Comparison of ENCODE assay signal across 30 cellular contexts in genomic region chr1:114737314-114737713, GRCh38. TPM values are rescaled to one million over a fixed set of nuclear protein-coding genes. Genes with fewer than 3 reads are reported as not detected.
A peak's percentile ranks its signal among the peaks of the same experiment; 100 is the strongest.
DNase-seq lines count a peak whose midpoint lies in the region; ATAC-seq and TF ChIP-seq lines count a peak whose summit lies in the region.
"Had no signal": no experiment of that assay in that cellular context is flagged by ENCODE, and none has a peak within 500 bp of the region (broad histone marks: within the 10 kb centered on the region; RNA-seq: fewer than 3 reads in every experiment).

No MANE protein-coding gene starts in this region.

- H3K27me3 Mint-ChIP-seq in activated CD4-positive, alpha-beta T cell treated with anti-CD3 and anti-CD28 coated beads, Interleukin-2, amount 10 ng/mL, durations not matched to agents 24 days and 14 days = no peaks in the 10 kb centered on the region
- no peaks in the 10 kb centered on the region for H3K27me3 Mint-ChIP-seq in T-helper 17 cell
- H3K27me3 Mint-ChIP-seq: CD4-positive, alpha-beta T cell had no signal

- H3K27ac Mint-ChIP-seq in activated CD4-positive, alpha-beta T cell treated with anti-CD3 and anti-CD28 coated beads, Interleukin-2, amount 10 ng/mL, durations not matched to agents 24 days and 14 days = peak overlapping the region; percentile 41
- peak overlapping the region; percentile 67 for H3K27ac Mint-ChIP-seq in T-helper 17 cell

- no peaks in the 10 kb centered on the region for H3K27me3 ChIP-seq in psoas muscle (ENCODE audit: insufficient read depth in 3 of 3, low read length in 2 of 3)
- H3K27me3 ChIP-seq: BLaER1 had no signal

- no peak for ATAC-seq in T-helper 17 cell
- ATAC-seq in left lobe of liver = peak; percentile 56
- ATAC-seq in psoas muscle = no peak
- ATAC-seq in GM21360 (IDR thresholded peaks at IDR 0.05; ENCODE audit: unreplicated experiment) = no peak
- ATAC-seq: GM12878 had no signal

- peak overlapping the region; percentile 100 for H3K27ac ChIP-seq in psoas muscle
- H3K27ac ChIP-seq: 22Rv1, BLaER1, GM23248, PC-9 had no signal

- 88 to 95% (median 93%) methylated on average over 6 of the region's 6 CpGs for WGBS in psoas muscle, 3 donors

- H3K4me3 ChIP-seq in psoas muscle = no peak overlapping the region
- H3K4me3 ChIP-seq: BLaER1, GM12878, GM23248, PC-9 had no signal

- no peak for TF ChIP-seq CTCF in psoas muscle (IDR thresholded peaks at IDR 0.05)

- H3K4me1 Mint-ChIP-seq in activated CD4-positive, alpha-beta T cell treated with anti-CD3 and anti-CD28 coated beads, Interleukin-2, amount 10 ng/mL, durations not matched to agents 24 days and 14 days = peaks cover 10% of the 10 kb centered on the region
- H3K4me1 Mint-ChIP-seq in T-helper 17 cell = peaks cover 22% of the 10 kb centered on the region

- no peak for DNase-seq in activated CD4-positive, alpha-beta T cell treated with anti-CD3 and anti-CD28 coated beads, Interleukin-2, amount 10 ng/mL, durations not matched to agents 24 days and 14 days
- no peak for DNase-seq in activated CD4-positive, alpha-beta T cell treated with anti-CD3 and anti-CD28 coated beads, Interleukin-2, amount 50 U/mL, for 4 hours
- DNase-seq in T-helper 17 cell (no peak), left lobe of liver (ENCODE audit: low spot score) (no peak), psoas muscle (no peak), NCI-H1417 treated with DMSO at 0.1 percent for 48 hours (lab: John Stamatoyannopoulos, UW) (no peak), pons (ENCODE audit: low spot score) (no peak)
- DNase-seq: ACHN; Caco-2; CD4-positive, alpha-beta T cell; DMS 273 treated with DMSO at 0.1 percent for 48 hours; DND-41; GM23248; HCEC 1CT; KBM-7; MM.1S; NCI-H1048; NCI-H1436; NCI-H1930; NCI-H2227 treated with DMSO at 0.1 percent for 48 hours; NCI-H510A; NCI-H748 treated with DMSO at 0.1 percent for 48 hours; PC-9; RPMI8226; SHP77 had no signal

- H3K4me1 ChIP-seq in psoas muscle = peaks cover 76% of the 10 kb centered on the region
- H3K4me1 ChIP-seq: BLaER1, Caco-2 had no signal

- intact Hi-C loops in activated CD4-positive, alpha-beta T cell treated with anti-CD3 and anti-CD28 coated beads, Interleukin-2, amount 10 ng/mL, durations not matched to agents 24 days and 14 days (cut with micrococcal nuclease) = no loop called here
- intact Hi-C loops in psoas muscle (cut with DNase I) = no loop called here

- no peaks in the 10 kb centered on the region for H3K9me3 ChIP-seq in T-helper 17 cell (ENCODE audit: control insufficient read depth, low read length, poor library complexity, severe bottlenecking)
- H3K9me3 ChIP-seq in psoas muscle = no peaks in the 10 kb centered on the region
- H3K9me3 ChIP-seq: BLaER1, Caco-2 had no signal

- no peak overlapping the region for H3K4me3 Mint-ChIP-seq in activated CD4-positive, alpha-beta T cell treated with anti-CD3 and anti-CD28 coated beads, Interleukin-2, amount 10 ng/mL, durations not matched to agents 24 days and 14 days
- no peak overlapping the region for H3K4me3 Mint-ChIP-seq in T-helper 17 cell
- H3K4me3 Mint-ChIP-seq: CD4-positive, alpha-beta T cell had no signal

- no peaks in the 10 kb centered on the region for H3K9me3 Mint-ChIP-seq in activated CD4-positive, alpha-beta T cell treated with anti-CD3 and anti-CD28 coated beads, Interleukin-2, amount 10 ng/mL, durations not matched to agents 24 days and 14 days
- H3K9me3 Mint-ChIP-seq: CD4-positive, alpha-beta T cell had no signal

- peaks cover 12 to 94% of the 10 kb centered on the region in 2 donors for H3K36me3 ChIP-seq in psoas muscle (ENCODE audit: insufficient read depth in 1 of 2, low read depth in 1 of 2)

- peaks cover 72% of the 10 kb centered on the region for H3K36me3 Mint-ChIP-seq in activated CD4-positive, alpha-beta T cell treated with anti-CD3 and anti-CD28 coated beads, Interleukin-2, amount 10 ng/mL, durations not matched to agents 24 days and 14 days (ENCODE audit: low read depth)
- peaks cover 12% of the 10 kb centered on the region for H3K36me3 Mint-ChIP-seq in T-helper 17 cell (ENCODE audit: low read depth)

RNA-seq across cellular contexts. Expression of gene CSDE1, which starts 20.5 kb away (rescaled TPM):
- 418 and 419 TPM in 2 replicates for total RNA-seq in activated CD4-positive, alpha-beta T cell treated with anti-CD3 and anti-CD28 coated beads, Interleukin-2, amount 10 ng/mL, durations not matched to agents 24 days and 14 days
- total RNA-seq in T-helper 17 cell (100 to 1,000 TPM; 627 to 703 TPM), left lobe of liver (218 TPM), psoas muscle (1,000 to 10,000 TPM; 1,331 to 1,888 (median 1,427) TPM)
- polyA plus RNA-seq in psoas muscle = 1,000 to 10,000 TPM in 1 of 3 donors, 100 to 1,000 TPM in 2; 305 to 1,390 (median 578) TPM

RNA-seq across cellular contexts. Expression of gene NRAS, which starts 20.7 kb away (rescaled TPM):
- 60.7 and 61.4 TPM in 2 replicates for total RNA-seq in activated CD4-positive, alpha-beta T cell treated with anti-CD3 and anti-CD28 coated beads, Interleukin-2, amount 10 ng/mL, durations not matched to agents 24 days and 14 days
- 10 to 100 TPM; 24.3 to 32.5 TPM for total RNA-seq in T-helper 17 cell
- total RNA-seq in left lobe of liver = 8.3 TPM
- 1 to 10 TPM; 3.6 to 6.6 (median 5.9) TPM for total RNA-seq in psoas muscle
- polyA plus RNA-seq in psoas muscle = 10 to 100 TPM in 1 of 3 donors, 1 to 10 TPM in 2; 4.3 to 15.8 (median 5.0) TPM

RNA-seq across cellular contexts. Expression of gene AMPD1, which starts 42.0 kb away (rescaled TPM):
- total RNA-seq in activated CD4-positive, alpha-beta T cell treated with anti-CD3 and anti-CD28 coated beads, Interleukin-2, amount 10 ng/mL, durations not matched to agents 24 days and 14 days = not detected in 2 replicates
- not detected for total RNA-seq in T-helper 17 cell
- total RNA-seq in left lobe of liver = not detected
- total RNA-seq in psoas muscle = 100 to 1,000 TPM in 2 of 4 donors, 10 to 100 TPM in 2; 73.4 to 289 (median 155) TPM
- polyA plus RNA-seq in psoas muscle = 100 to 1,000 TPM in 2 of 3 donors, 1 to 10 TPM in 1; 4.8 to 174 (median 129) TPM
- total RNA-seq: Caco-2; CD4-positive, alpha-beta T cell; GM12878; GM23248; HT-29; PC-9 had no signal
- polyA plus RNA-seq: GM23248 had no signal

RNA-seq across cellular contexts. Expression of gene SIKE1, which starts 43.2 kb away (rescaled TPM):
- total RNA-seq in activated CD4-positive, alpha-beta T cell treated with anti-CD3 and anti-CD28 coated beads, Interleukin-2, amount 10 ng/mL, durations not matched to agents 24 days and 14 days = 64.4 and 65.8 TPM in 2 replicates
- total RNA-seq in T-helper 17 cell (10 to 100 TPM; 41.5 to 50.9 TPM), left lobe of liver (24.3 TPM), psoas muscle (10 to 100 TPM; 29.8 to 40.0 (median 34.7) TPM)
- 10 to 100 TPM; 30.4 to 53.2 (median 35.2) TPM for polyA plus RNA-seq in psoas muscle

Comparison
In these comparisons a context has a peak if more than half of its experiments do, and no peak if none do; other contexts are left out.
1. RNA of gene AMPD1, which starts 42.0 kb away (total RNA-seq): 73.4 to 289 TPM in psoas muscle; not detected in activated CD4-positive, alpha-beta T cell treated with anti-CD3 and anti-CD28 coated beads, Interleukin-2, amount 10 ng/mL, durations not matched to agents 24 days and 14 days, not detected in left lobe of liver (single experiment) and not detected in T-helper 17 cell; every median in the first group is over 10 times any median in the second.